ENCODE assay signal across 1 cellular context in the genomic region with DNA sequence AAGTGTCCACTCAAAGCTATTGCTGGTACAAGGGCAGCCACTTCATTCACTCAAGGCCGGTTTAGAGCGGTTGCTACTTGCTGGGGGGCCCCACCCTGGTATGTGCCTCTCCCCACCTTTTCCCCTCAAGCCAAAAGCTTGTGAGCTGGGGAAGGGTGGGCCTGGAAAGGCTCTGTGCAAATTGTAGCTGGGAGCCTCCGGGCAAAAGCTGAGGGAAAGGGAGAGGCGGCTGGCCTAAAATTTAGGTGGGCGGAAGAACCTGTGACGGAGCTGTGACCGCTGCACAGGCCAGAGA.
TF ChIP-seq lines count a peak whose summit lies in the region.

No MANE protein-coding gene starts in this region.

TF ChIP-seq in HepG2, 621 proteins besides CTCF, POLR2A, EP300 and RAD21 (continued from another document):
- TF ChIP-seq, protein P1, sequence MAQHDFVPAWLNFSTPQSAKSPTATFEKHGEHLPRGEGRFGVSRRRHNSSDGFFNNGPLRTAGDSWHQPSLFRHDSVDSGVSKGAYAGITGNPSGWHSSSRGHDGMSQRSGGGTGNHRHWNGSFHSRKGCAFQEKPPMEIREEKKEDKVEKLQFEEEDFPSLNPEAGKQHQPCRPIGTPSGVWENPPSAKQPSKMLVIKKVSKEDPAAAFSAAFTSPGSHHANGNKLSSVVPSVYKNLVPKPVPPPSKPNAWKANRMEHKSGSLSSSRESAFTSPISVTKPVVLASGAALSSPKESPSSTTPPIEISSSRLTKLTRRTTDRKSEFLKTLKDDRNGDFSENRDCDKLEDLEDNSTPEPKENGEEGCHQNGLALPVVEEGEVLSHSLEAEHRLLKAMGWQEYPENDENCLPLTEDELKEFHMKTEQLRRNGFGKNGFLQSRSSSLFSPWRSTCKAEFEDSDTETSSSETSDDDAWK (CRISPR knock-in tag; IDR thresholded peaks at IDR 0.05): no peak
- TF ChIP-seq ZBTB42 (CRISPR knock-in tag; IDR thresholded peaks at IDR 0.05) (peak; percentile 12; the same call in 1 of the 2 replicates), YY1 (IDR thresholded peaks at IDR 0.05; ENCODE audit: insufficient read depth, insufficient replicate concordance, low read depth, low read length) (peak; percentile 5)
